ENCODE assay signal across 1 cellular context in the genomic region with DNA sequence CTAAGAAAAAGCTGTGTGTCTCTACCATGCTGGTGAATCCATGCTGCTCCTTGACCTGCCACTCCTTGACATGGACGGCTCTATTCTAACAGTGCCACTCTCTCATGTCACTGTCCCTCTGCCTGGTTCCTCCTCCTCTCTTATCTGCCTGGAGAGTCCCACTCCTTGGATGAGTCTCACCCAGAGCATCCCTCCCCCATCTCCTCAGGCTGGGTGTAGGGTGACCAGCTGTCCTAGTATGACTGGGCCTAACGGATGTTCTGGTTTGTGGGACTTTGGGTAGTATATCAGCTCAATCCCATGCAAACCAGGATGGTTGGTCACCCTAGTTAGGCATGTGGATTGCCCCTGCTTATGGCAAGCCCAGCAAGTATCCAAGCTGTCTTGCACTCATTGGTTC.
TF ChIP-seq lines count a peak whose summit lies in the region.

No MANE protein-coding gene starts in this region.

TF ChIP-seq in GM12878, 131 proteins besides CTCF, POLR2A, EP300 and RAD21:
- TF ChIP-seq TCF12 (IDR thresholded peaks at IDR 0.05; ENCODE audit: low read depth, low read length) (no peak), CHD2 (IDR thresholded peaks at IDR 0.05; ENCODE audit: borderline replicate concordance, low read depth, low read length) (no peak), RUNX3 (IDR thresholded peaks at IDR 0.05; ENCODE audit: low read length) (0 out of 2 replicates have a peak, but pooled peaks have one; percentile 8), CREM (IDR thresholded peaks at IDR 0.05; ENCODE audit: low read depth) (no peak), BCL3 (IDR thresholded peaks at IDR 0.05; ENCODE audit: borderline replicate concordance, insufficient read depth, low read depth, low read length, poor library complexity, severe bottlenecking) (no peak), E2F8 (IDR thresholded peaks at IDR 0.05; ENCODE audit: low read depth, partially characterized antibody) (no peak)
- TF ChIP-seq, protein P1, sequence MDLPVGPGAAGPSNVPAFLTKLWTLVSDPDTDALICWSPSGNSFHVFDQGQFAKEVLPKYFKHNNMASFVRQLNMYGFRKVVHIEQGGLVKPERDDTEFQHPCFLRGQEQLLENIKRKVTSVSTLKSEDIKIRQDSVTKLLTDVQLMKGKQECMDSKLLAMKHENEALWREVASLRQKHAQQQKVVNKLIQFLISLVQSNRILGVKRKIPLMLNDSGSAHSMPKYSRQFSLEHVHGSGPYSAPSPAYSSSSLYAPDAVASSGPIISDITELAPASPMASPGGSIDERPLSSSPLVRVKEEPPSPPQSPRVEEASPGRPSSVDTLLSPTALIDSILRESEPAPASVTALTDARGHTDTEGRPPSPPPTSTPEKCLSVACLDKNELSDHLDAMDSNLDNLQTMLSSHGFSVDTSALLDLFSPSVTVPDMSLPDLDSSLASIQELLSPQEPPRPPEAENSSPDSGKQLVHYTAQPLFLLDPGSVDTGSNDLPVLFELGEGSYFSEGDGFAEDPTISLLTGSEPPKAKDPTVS (IDR thresholded peaks at IDR 0.05; ENCODE audit: low read depth, low read length): no peak
